In genomic region chr1:84839544-84839943, GRCh38 we compare ENCODE assay signal across 11 cellular contexts. TPM values are rescaled to one million over a fixed set of nuclear protein-coding genes. Genes with fewer than 3 reads are reported as not detected.
"Had no signal": no experiment of that assay in that cellular context is flagged by ENCODE, and none has a peak within 500 bp of the region (broad histone marks: within the 10 kb centered on the region; RNA-seq: fewer than 3 reads in every experiment).

No MANE protein-coding gene starts in this region.

- H3K9me3 ChIP-seq: HAP-1 had no signal

- ATAC-seq: HCT116 had no signal

- H3K36me3 ChIP-seq: HAP-1 had no signal

- H3K4me1 ChIP-seq: HAP-1 had no signal

- FAIRE-seq: HTR-8/SVneo had no signal

- DNase-seq: GOT3, H7, HFFc6, Karpas-422, KBM-7 had no signal

- H3K4me3 ChIP-seq: HAP-1 had no signal

- H3K27ac ChIP-seq: KMS-11 had no signal

- H3K9ac ChIP-seq: KMS-11 had no signal

- H3K4me2 ChIP-seq: KMS-11 had no signal

RNA-seq across cellular contexts. Expression of gene LPAR3, which starts 53.5 kb away (rescaled TPM):
- total RNA-seq: HT-29 had no signal
- polyA plus RNA-seq: IgD-negative memory B cell had no signal
